Comparison of ENCODE assay signal across 11 cellular contexts in the genomic region with DNA sequence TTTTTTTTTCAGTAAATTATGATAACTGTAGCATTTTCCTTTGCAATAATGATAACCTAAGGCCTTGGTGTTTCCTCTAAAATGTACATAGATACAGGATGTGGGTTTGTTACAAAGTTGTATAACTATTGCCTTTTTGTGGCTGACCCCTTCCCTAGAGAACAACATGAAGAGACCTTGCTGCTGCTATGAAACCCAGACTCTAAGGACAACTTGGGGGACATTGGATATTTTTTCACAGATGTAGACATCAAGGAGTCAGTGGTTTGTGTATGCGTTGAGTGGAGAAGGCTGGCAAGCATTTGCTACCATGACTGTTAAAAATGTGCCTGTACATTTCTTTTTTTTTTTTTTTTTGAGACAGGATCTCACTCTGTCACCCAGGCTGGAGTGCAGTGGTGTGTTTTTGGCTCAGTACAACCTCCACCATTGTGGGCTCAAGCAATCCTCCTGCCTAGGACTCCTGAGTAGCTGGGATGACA. TPM values are rescaled to one million over a fixed set of nuclear protein-coding genes. Genes with fewer than 3 reads are reported as not detected.
A peak's percentile ranks its signal among the peaks of the same experiment; 100 is the strongest.
DNase-seq lines count a peak whose midpoint lies in the region; ATAC-seq and TF ChIP-seq lines count a peak whose summit lies in the region.
"Had no signal": no experiment of that assay in that cellular context is flagged by ENCODE, and none has a peak within 500 bp of the region (broad histone marks: within the 10 kb centered on the region; RNA-seq: fewer than 3 reads in every experiment).

No MANE protein-coding gene starts in this region.

- CTCF ChIA-PET in activated CD4-positive, alpha-beta T cell treated with anti-CD3 and anti-CD28 coated beads, Interleukin-2, amount 10 ng/mL, durations not matched to agents 7 days and 5 days (lab: Charles Lee): interaction anchor here (0.6 to 6.2 kb wide), 6 partner anchors 11 to 137 kb away, joined by 3 to 42 read pairs (median 5); a partner anchor contains a TSS

- peaks cover 9 to 58% (median 47%) of the 10 kb centered on the region in 4 donors for H3K36me3 ChIP-seq in stomach
- H3K36me3 ChIP-seq: prostate gland had no signal

- no peaks in the 10 kb centered on the region for H3K27me3 Mint-ChIP-seq in activated CD4-positive, alpha-beta T cell treated with anti-CD3 and anti-CD28 coated beads, Interleukin-2, amount 10 ng/mL, durations not matched to agents 7 days and 5 days
- peaks cover 0 to 4% (median 2%) of the 10 kb centered on the region in 3 donors for H3K27me3 Mint-ChIP-seq in immature natural killer cell (ENCODE audit: low read depth in 3 of 3)

- TF ChIP-seq CTCF in VCaP (conservative IDR thresholded peaks at IDR 0.05) (no peak), stomach (IDR thresholded peaks at IDR 0.05) (no peak)

- H3K4me1 ChIP-seq in stomach: peaks cover 44 to 77% (median 61%) of the 10 kb centered on the region in 4 donors

- H3K36me3 Mint-ChIP-seq in activated CD4-positive, alpha-beta T cell treated with anti-CD3 and anti-CD28 coated beads, Interleukin-2, amount 10 ng/mL, durations not matched to agents 7 days and 5 days (ENCODE audit: low read depth): peaks cover 71% of the 10 kb centered on the region
- H3K36me3 Mint-ChIP-seq in immature natural killer cell: peaks cover 5 to 27% (median 10%) of the 10 kb centered on the region in 3 donors

- TF ChIP-seq EP300 in stomach (IDR thresholded peaks at IDR 0.05): no peak

- H3K27ac Mint-ChIP-seq in activated CD4-positive, alpha-beta T cell treated with anti-CD3 and anti-CD28 coated beads, Interleukin-2, amount 10 ng/mL, durations not matched to agents 7 days and 5 days: peak overlapping the region; percentile 96
- H3K27ac Mint-ChIP-seq in immature natural killer cell: peak overlapping the region; percentile 86 to 98 (median 93)

- H3K9me3 Mint-ChIP-seq in activated CD4-positive, alpha-beta T cell treated with anti-CD3 and anti-CD28 coated beads, Interleukin-2, amount 10 ng/mL, durations not matched to agents 7 days and 5 days: no peaks in the 10 kb centered on the region
- H3K9me3 Mint-ChIP-seq in immature natural killer cell: no peaks in the 10 kb centered on the region

- no peaks in the 10 kb centered on the region for H3K27me3 ChIP-seq in stomach

- 24 to 71% (median 54%) methylated on average over 1 of the region's 1 CpG for WGBS in stomach, 5 donors

- intact Hi-C loops in stomach (cut with DNase I; ENCODE audit: low total_unique reads): no loop called here

- H3K4me1 Mint-ChIP-seq in activated CD4-positive, alpha-beta T cell treated with anti-CD3 and anti-CD28 coated beads, Interleukin-2, amount 10 ng/mL, durations not matched to agents 7 days and 5 days: peaks cover 68% of the 10 kb centered on the region
- peaks cover 58 to 62% of the 10 kb centered on the region in 2 donors for H3K4me1 Mint-ChIP-seq in immature natural killer cell

- no peak for ATAC-seq in GM18909 (IDR thresholded peaks at IDR 0.05; ENCODE audit: poor library complexity, unreplicated experiment)

- DNase-seq in activated CD4-positive, alpha-beta T cell treated with anti-CD3 and anti-CD28 coated beads, Interleukin-2, amount 10 ng/mL, durations not matched to agents 7 days and 5 days: peak; percentile 53
- no peak for DNase-seq in activated CD4-positive, alpha-beta T cell treated with anti-CD3 and anti-CD28 coated beads for 48 hours
- peak; percentile 46 to 59 (median 57) for DNase-seq in immature natural killer cell
- DNase-seq in stomach: no peak
- DNase-seq in NAMALWA (ENCODE audit: low spot score): no peak
- DNase-seq in NCI-H2029 treated with DMSO at 0.1 percent for 48 hours (lab: John Stamatoyannopoulos, UW): no peak
- DNase-seq: NCI-H2081 treated with DMSO at 0.1 percent for 48 hours, SHP77 had no signal

- H3K4me3 ChIP-seq in stomach: no peak overlapping the region
- H3K4me3 ChIP-seq: prostate gland had no signal

- peak overlapping the region; percentile 41 for H3K27ac ChIP-seq in VCaP
- H3K27ac ChIP-seq in stomach: peak overlapping the region; percentile 66 to 85 (median 77)

- POLR2A ChIA-PET in activated CD4-positive, alpha-beta T cell treated with anti-CD3 and anti-CD28 coated beads, Interleukin-2, amount 10 ng/mL, durations not matched to agents 7 days and 5 days (lab: Charles Lee): interaction anchor here (0.9 to 1.2 kb wide), 2 partner anchors 10 to 11 kb away, joined by 3 to 5 read pairs; no protein-coding TSS in a partner anchor

- H3K4me3 Mint-ChIP-seq in activated CD4-positive, alpha-beta T cell treated with anti-CD3 and anti-CD28 coated beads, Interleukin-2, amount 10 ng/mL, durations not matched to agents 7 days and 5 days: peak overlapping the region; percentile 64
- peak overlapping the region; percentile 65 to 81 (median 77) for H3K4me3 Mint-ChIP-seq in immature natural killer cell

- no peaks in the 10 kb centered on the region for H3K9me3 ChIP-seq in stomach
- H3K9me3 ChIP-seq: prostate gland had no signal

- no peak for TF ChIP-seq POLR2A in stomach (IDR thresholded peaks at IDR 0.05)

RNA-seq across cellular contexts. Expression of a gene that starts 12.3 kb away (rescaled TPM):
- 100 to 1,000 TPM in 1 of 2 experiments, 10 to 100 TPM in 1; 86.3 to 107 TPM for total RNA-seq in activated CD4-positive, alpha-beta T cell treated with anti-CD3 and anti-CD28 coated beads, Interleukin-2, amount 10 ng/mL, durations not matched to agents 7 days and 5 days
- polyA plus RNA-seq in immature natural killer cell (100 to 1,000 TPM; 130 to 225 (median 196) TPM), stomach (100 to 1,000 TPM in 2 of 3 donors, 10 to 100 TPM in 1; 51.6 to 109 (median 106) TPM)
- total RNA-seq in stomach: 100 to 1,000 TPM in 1 of 5 donors, 10 to 100 TPM in 3, 1 to 10 TPM in 1; 6.4 to 175 (median 59.8) TPM

RNA-seq across cellular contexts. Expression of a gene that starts 14.1 kb away (rescaled TPM):
- total RNA-seq in activated CD4-positive, alpha-beta T cell treated with anti-CD3 and anti-CD28 coated beads, Interleukin-2, amount 10 ng/mL, durations not matched to agents 7 days and 5 days: 10 to 100 TPM; 34.0 to 35.9 TPM
- polyA plus RNA-seq in immature natural killer cell (10 to 100 TPM; 46.1 to 65.3 (median 60.7) TPM), stomach (100 to 1,000 TPM in 1 of 3 donors, 10 to 100 TPM in 2; 67.7 to 126 (median 90.7) TPM)
- 100 to 1,000 TPM in 1 of 5 donors, 10 to 100 TPM in 4; 22.8 to 109 (median 47.7) TPM for total RNA-seq in stomach

RNA-seq across cellular contexts. Expression of a gene that starts 50.0 kb away (rescaled TPM):
- total RNA-seq in activated CD4-positive, alpha-beta T cell treated with anti-CD3 and anti-CD28 coated beads, Interleukin-2, amount 10 ng/mL, durations not matched to agents 7 days and 5 days: 10 to 100 TPM; 44.2 to 45.2 TPM
- polyA plus RNA-seq in immature natural killer cell: 10 to 100 TPM; 26.9 to 51.9 (median 47.8) TPM
- total RNA-seq in stomach: 10 to 100 TPM in 3 of 5 donors, 1 to 10 TPM in 2; 2.9 to 36.5 (median 18.8) TPM
- 10 to 100 TPM in 2 of 3 donors, 1 to 10 TPM in 1; 9.5 to 13.8 (median 10.6) TPM for polyA plus RNA-seq in stomach

Comparison
In these comparisons a context has a peak if more than half of its experiments do, and no peak if none do; other contexts are left out.
1. DNase-seq: peak in activated CD4-positive, alpha-beta T cell treated with anti-CD3 and anti-CD28 coated beads, Interleukin-2, amount 10 ng/mL, durations not matched to agents 7 days and 5 days (single experiment) and immature natural killer cell (3 of 3); none in activated CD4-positive, alpha-beta T cell treated with anti-CD3 and anti-CD28 coated beads for 48 hours (single experiment), stomach (single experiment), NAMALWA (single experiment) and NCI-H2029 treated with DMSO at 0.1 percent for 48 hours (single experiment).